In the genomic region with DNA sequence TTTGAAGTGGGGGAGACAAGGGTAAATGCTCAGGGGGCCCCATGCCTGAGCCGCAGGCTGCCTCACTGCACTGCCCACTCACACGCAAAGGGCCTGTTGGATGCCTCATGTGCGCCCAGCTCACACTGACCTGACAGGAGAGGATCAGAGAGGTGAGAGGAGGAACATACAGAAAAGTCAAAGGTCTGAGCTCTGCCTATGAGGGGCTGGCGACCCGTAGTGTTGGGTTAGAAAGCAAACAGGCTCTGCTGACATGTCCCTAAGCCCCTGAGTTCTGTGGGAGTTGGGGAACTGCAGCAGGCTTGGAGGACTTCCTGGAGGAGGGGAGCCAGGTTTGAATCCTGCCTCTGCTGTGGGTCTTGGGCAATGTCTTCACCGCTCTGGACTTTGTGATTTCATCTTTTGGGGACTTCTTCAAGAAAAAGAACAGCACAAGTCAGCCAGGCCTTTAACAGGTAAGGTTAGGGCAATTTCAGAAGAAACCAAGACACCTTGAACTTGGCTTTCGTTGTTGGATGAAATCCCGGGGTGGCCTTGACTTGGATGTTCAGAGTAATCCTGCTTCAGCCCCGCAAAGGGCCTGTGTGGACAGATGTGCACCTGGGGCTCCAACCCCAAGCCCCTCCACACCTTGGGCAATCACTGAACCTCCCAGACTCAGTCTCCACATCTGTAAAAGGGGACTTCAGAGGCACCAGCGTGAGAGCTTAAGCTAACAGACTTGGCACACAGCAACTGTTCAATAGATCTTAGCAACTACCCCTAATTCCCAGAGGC, we compare ENCODE assay signal across 11 cellular contexts.
DNase-seq lines count a peak whose midpoint lies in the region; ATAC-seq, FAIRE-seq and TF ChIP-seq lines count a peak whose summit lies in the region.
"Had no signal": no experiment of that assay in that cellular context is flagged by ENCODE, and none has a peak within 500 bp of the region (broad histone marks: within the 10 kb centered on the region; RNA-seq: fewer than 3 reads in every experiment).

No MANE protein-coding gene starts in this region.

- peak; percentile 36 for FAIRE-seq in HTR-8/SVneo (lab: Jason Lieb, UNC)
- FAIRE-seq: GM12878 had no signal

- no peak for DNase-seq in HTR-8/SVneo (ENCODE audit: insufficient read length, low spot score)
- DNase-seq in MCF 10A (ENCODE audit: unreplicated experiment) = no peak
- DNase-seq in testis = no peak
- DNase-seq in activated CD4-positive, alpha-beta T cell treated with anti-CD3 and anti-CD28 coated beads for 48 hours = no peak
- DNase-seq in OCI-M2 (lab: John Stamatoyannopoulos, UW; ENCODE audit: unreplicated experiment) = no peak
- DNase-seq: activated naive CD8-positive, alpha-beta T cell treated with anti-CD3 and anti-CD28 coated beads, Interleukin-2, amount 10 ng/mL, durations not matched to agents 7 days and 5 days had no signal

- BruUV-seq in MCF 10A (replicated peaks; lab: Mats Ljungman, UMichigan) = no TSS peak

- no peak for TF ChIP-seq CTCF in MCF 10A (IDR thresholded peaks at IDR 0.05; ENCODE audit: unreplicated experiment)
- no peak for TF ChIP-seq CTCF in testis (IDR thresholded peaks at IDR 0.05)

- H3K4me1 ChIP-seq in mesodermal cell (ENCODE audit: control insufficient read depth, insufficient read depth, low read length, poor library complexity, severe bottlenecking) = peaks cover 16% of the 10 kb centered on the region
- H3K4me1 ChIP-seq in testis = peaks cover 35% of the 10 kb centered on the region

- H3K4me3 Mint-ChIP-seq in MCF 10A (ENCODE audit: unreplicated experiment) = peak overlapping the region; percentile 53

- H3K27ac ChIP-seq in mesodermal cell (ENCODE audit: low read depth, low read length, severe bottlenecking) (peak overlapping the region; percentile 90), testis (peak overlapping the region; percentile 42 to 74)

- H3K27ac Mint-ChIP-seq in MCF 10A (ENCODE audit: low read depth, unreplicated experiment) = no peak overlapping the region
- H3K27ac Mint-ChIP-seq: activated naive CD8-positive, alpha-beta T cell treated with anti-CD3 and anti-CD28 coated beads, Interleukin-2, amount 10 ng/mL, durations not matched to agents 7 days and 5 days; IgD-negative memory B cell had no signal

- no peaks in the 10 kb centered on the region for H3K36me3 ChIP-seq in mesodermal cell (ENCODE audit: control insufficient read depth, insufficient read depth, low read length)
- H3K36me3 ChIP-seq in testis (ENCODE audit: low read depth, missing control alignments) = no peaks in the 10 kb centered on the region

- TF ChIP-seq POLR2A in testis (IDR thresholded peaks at IDR 0.05) = no peak

- no peaks in the 10 kb centered on the region for H3K27me3 Mint-ChIP-seq in MCF 10A (ENCODE audit: insufficient read depth, unreplicated experiment)

- no peaks in the 10 kb centered on the region for H3K27me3 ChIP-seq in testis

- no peak for ATAC-seq in HG03139 (IDR thresholded peaks at IDR 0.05; ENCODE audit: unreplicated experiment)
- no peak for ATAC-seq in GM21390 (IDR thresholded peaks at IDR 0.05; ENCODE audit: unreplicated experiment)

- intact Hi-C loops in MCF 10A (cut with micrococcal nuclease) (loop anchor here (2.0 to 5.0 kb wide), 4 partner anchors 65 to 235 kb away; a partner anchor contains a TSS), testis (cut with DNase I; ENCODE audit: low total_unique reads) (loop anchor here (5.0 kb wide), 1 partner anchor 180 kb away; a partner anchor contains a TSS)

- POLR2A ChIA-PET in MCF 10A (lab: Yijun Ruan, JAX) = interaction anchor here (0.6 to 2.8 kb wide), 21 partner anchors 8 to 1382 kb away, joined by 3 to 16 read pairs (median 4); no protein-coding TSS in a partner anchor

- H3K9me3 Mint-ChIP-seq in MCF 10A (ENCODE audit: unreplicated experiment) = no peaks in the 10 kb centered on the region
- H3K9me3 Mint-ChIP-seq: activated naive CD8-positive, alpha-beta T cell treated with anti-CD3 and anti-CD28 coated beads, Interleukin-2, amount 10 ng/mL, durations not matched to agents 7 days and 5 days; IgD-negative memory B cell had no signal

- H3K9me3 ChIP-seq in mesodermal cell (ENCODE audit: control insufficient read depth, low read length) (no peaks in the 10 kb centered on the region), testis (no peaks in the 10 kb centered on the region)

- CTCF ChIA-PET in MCF 10A (lab: Yijun Ruan, JAX) = interaction anchor here (1.0 to 1.5 kb wide), 6 partner anchors 19 to 378 kb away, joined by 3 to 9 read pairs (median 4); no protein-coding TSS in a partner anchor

- peaks cover 29% of the 10 kb centered on the region for H3K4me1 Mint-ChIP-seq in MCF 10A (ENCODE audit: insufficient read depth, unreplicated experiment)

- H3K4me3 ChIP-seq in mesodermal cell (ENCODE audit: extremely low read depth, insufficient read depth, low read length, poor library complexity, severe bottlenecking) (no peak overlapping the region), testis (no peak overlapping the region)
- H3K4me3 ChIP-seq: GM12878 had no signal

- 94 to 98% methylated on average over 7 to 10 of the region's 10 CpGs for WGBS in mesodermal cell (ENCODE audit: insufficient coverage in 2 of 2), 2 experiments
- WGBS in testis, 2 donors = 69 to 72% methylated on average over 9 to 10 of the region's 10 CpGs

- no peaks in the 10 kb centered on the region for H3K36me3 Mint-ChIP-seq in MCF 10A (ENCODE audit: insufficient read depth, unreplicated experiment)
- H3K36me3 Mint-ChIP-seq: activated naive CD8-positive, alpha-beta T cell treated with anti-CD3 and anti-CD28 coated beads, Interleukin-2, amount 10 ng/mL, durations not matched to agents 7 days and 5 days; IgD-negative memory B cell had no signal
